Comparison of ENCODE assay signal across 8 cellular contexts in the genomic region with DNA sequence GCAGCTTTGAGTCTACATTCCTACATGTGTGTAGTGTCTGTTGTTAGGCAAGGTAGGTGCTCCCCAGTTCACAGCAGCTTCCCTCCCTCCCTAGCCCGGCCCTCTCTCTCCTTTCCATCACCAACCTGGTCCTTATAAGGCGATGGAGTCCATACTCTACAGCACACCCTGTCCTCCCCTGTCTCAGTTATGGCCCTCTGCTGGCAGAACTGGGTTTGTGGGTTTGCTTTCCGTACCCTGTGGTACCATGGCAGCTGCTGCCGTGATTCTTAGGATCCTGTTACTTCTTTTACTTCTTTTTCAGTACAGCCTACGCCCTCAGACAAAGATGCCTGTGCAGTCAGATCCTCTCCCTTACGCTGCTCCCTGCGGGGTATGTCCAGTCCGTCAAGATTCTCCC. TPM values are rescaled to one million over a fixed set of nuclear protein-coding genes. Genes with fewer than 3 reads are reported as not detected.
DNase-seq lines count a peak whose midpoint lies in the region; ATAC-seq and TF ChIP-seq lines count a peak whose summit lies in the region.

No MANE protein-coding gene starts in this region.

- no peak overlapping the region for H3K9ac ChIP-seq in adipocyte (ENCODE audit: low read length)

- no peak for TF ChIP-seq POLR2A in gastrocnemius medialis (IDR thresholded peaks at IDR 0.05)

- H3K9me3 ChIP-seq in adipocyte (ENCODE audit: control insufficient read depth, low read length) (no peaks in the 10 kb centered on the region), gastrocnemius medialis (no peaks in the 10 kb centered on the region)

- in situ Hi-C loops in gastrocnemius medialis (cut with MboI; ENCODE audit: low sequenced_read_pairs in 4 of 4), result no loop called here

- intact Hi-C loops in gastrocnemius medialis (cut with DNase I; ENCODE audit: low total_unique reads), result no loop called here

- H3K27ac ChIP-seq in gastrocnemius medialis, result no peak overlapping the region

- no peaks in the 10 kb centered on the region for H3K27me3 ChIP-seq in adipocyte (replicated peaks; ENCODE audit: control insufficient read depth, insufficient read depth, low read length)
- H3K27me3 ChIP-seq in gastrocnemius medialis, result no peaks in the 10 kb centered on the region

- TF ChIP-seq CTCF in AG10803 (conservative IDR thresholded peaks at IDR 0.05; ENCODE audit: low read length) (peak; percentile 24; the same call in 1 of the 2 replicates), gastrocnemius medialis (IDR thresholded peaks at IDR 0.05 in 4 of 5, conservative IDR thresholded peaks at IDR 0.05 in 1 of 5) (no peak)

- no peaks in the 10 kb centered on the region for H3K4me1 ChIP-seq in adipocyte (ENCODE audit: control insufficient read depth, insufficient read depth, low read length)
- H3K4me1 ChIP-seq in gastrocnemius medialis, result no peaks in the 10 kb centered on the region

- H3K36me3 ChIP-seq in adipocyte (ENCODE audit: control insufficient read depth, insufficient read depth, low read length, severe bottlenecking), result no peaks in the 10 kb centered on the region
- H3K36me3 ChIP-seq in gastrocnemius medialis, result no peaks in the 10 kb centered on the region

- peak; percentile 85 for ATAC-seq in GM19035 (IDR thresholded peaks at IDR 0.05; ENCODE audit: unreplicated experiment)
- ATAC-seq in GM19455 (IDR thresholded peaks at IDR 0.05; ENCODE audit: unreplicated experiment), result no peak
- ATAC-seq in HG03460 (IDR thresholded peaks at IDR 0.05; ENCODE audit: unreplicated experiment), result no peak
- no peak for ATAC-seq in gastrocnemius medialis

- no peak for DNase-seq in AG10803 (ENCODE audit: low read depth)
- peak; percentile 29 for DNase-seq in NCI-H2227 treated with DMSO at 0.1 percent for 48 hours (lab: John Stamatoyannopoulos, UW)
- peak; percentile 3 for DNase-seq in adipocyte (ENCODE audit: low read depth)
- peak; percentile 12 for DNase-seq in mucosa of gallbladder (ENCODE audit: low spot score)
- DNase-seq in gastrocnemius medialis, result no peak

- no peak overlapping the region for H3K4me3 ChIP-seq in AG10803 (ENCODE audit: low read length)
- H3K4me3 ChIP-seq in adipocyte (ENCODE audit: low read length), result no peak overlapping the region
- no peak overlapping the region for H3K4me3 ChIP-seq in gastrocnemius medialis

RNA-seq across cellular contexts. Expression of gene AK5, which starts 31.7 kb away (rescaled TPM):
- total RNA-seq in mucosa of gallbladder (1.2 TPM), gastrocnemius medialis (1 to 10 TPM in 1 of 4 donors, under 1 TPM in 1, not detected in 2; 0.07 to 1.8 TPM)

Comparison
In these comparisons a context has a peak if more than half of its experiments do, and no peak if none do; other contexts are left out.
1. DNase-seq: peak in NCI-H2227 treated with DMSO at 0.1 percent for 48 hours (single experiment), adipocyte (single experiment) and mucosa of gallbladder (single experiment); none in AG10803 (single experiment) and gastrocnemius medialis (0 of 2).